Comparison of ENCODE assay signal across 1 cellular context in the genomic region with DNA sequence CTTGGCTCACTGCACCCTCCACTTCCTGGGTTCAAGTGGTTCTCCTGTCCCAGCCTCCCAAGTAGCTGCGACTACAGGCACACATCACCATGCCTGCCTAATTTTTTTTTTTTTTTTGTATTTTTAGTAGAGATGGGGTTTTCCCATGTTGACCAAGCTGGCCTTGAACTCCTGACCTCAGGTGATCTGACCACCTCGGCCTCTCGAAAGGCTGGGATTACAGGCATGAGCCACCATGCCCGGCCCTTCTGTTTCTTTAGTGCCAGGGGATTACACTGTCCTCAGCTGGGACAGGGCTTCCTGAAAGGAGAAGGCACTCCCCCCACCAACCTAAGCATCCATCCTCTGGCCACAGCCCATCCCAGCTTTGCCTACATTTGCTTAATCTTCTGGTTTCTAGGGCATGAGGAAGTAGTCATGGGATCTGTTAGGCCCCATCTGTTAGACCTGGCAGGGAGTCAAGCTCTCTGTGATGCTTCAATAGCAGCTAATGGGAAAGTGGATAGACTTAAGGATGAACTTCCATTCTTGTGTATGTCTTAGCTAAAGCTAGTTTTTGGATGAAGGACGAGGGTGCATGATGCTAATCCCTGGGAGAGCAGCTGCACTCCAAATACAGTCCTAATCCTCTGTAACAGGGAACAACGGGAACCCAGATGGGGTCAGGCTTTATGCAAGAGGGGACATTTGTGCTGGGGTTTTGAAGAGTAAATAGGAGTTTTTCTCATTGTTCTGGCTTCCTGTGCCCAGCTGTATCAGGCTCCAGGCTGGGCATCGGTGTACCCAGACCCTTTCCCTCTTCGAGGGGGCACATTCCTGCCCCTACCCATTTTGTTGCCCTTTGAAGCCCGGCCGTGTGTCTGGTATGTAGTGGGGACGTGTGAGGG.
TF ChIP-seq lines count a peak whose summit lies in the region.

No MANE protein-coding gene starts in this region.

TF ChIP-seq in SK-N-SH, 30 proteins besides CTCF, POLR2A, EP300 and RAD21 (continued from another document):
- no peak for TF ChIP-seq SMC3 (IDR thresholded peaks at IDR 0.05; ENCODE audit: low read depth, low read length)
- no peak for TF ChIP-seq MXI1 (IDR thresholded peaks at IDR 0.05; ENCODE audit: low read depth, low read length)
- TF ChIP-seq GATA2 (CRISPR knock-in tag; IDR thresholded peaks at IDR 0.05) = no peak
- no peak for TF ChIP-seq NRF1 (IDR thresholded peaks at IDR 0.05; ENCODE audit: low read depth, low read length)
- TF ChIP-seq, protein P1, sequence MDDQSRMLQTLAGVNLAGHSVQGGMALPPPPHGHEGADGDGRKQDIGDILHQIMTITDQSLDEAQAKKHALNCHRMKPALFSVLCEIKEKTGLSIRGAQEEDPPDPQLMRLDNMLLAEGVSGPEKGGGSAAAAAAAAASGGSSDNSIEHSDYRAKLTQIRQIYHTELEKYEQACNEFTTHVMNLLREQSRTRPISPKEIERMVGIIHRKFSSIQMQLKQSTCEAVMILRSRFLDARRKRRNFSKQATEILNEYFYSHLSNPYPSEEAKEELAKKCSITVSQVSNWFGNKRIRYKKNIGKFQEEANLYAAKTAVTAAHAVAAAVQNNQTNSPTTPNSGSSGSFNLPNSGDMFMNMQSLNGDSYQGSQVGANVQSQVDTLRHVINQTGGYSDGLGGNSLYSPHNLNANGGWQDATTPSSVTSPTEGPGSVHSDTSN (IDR thresholded peaks at IDR 0.05) = no peak
- TF ChIP-seq YY1 (IDR thresholded peaks at IDR 0.05; ENCODE audit: low read depth) = no peak
- TF ChIP-seq RXRA (IDR thresholded peaks at IDR 0.05; ENCODE audit: borderline replicate concordance, low read depth) = no peak
- no peak for TF ChIP-seq MEF2A (IDR thresholded peaks at IDR 0.05; ENCODE audit: borderline replicate concordance, low read depth)
- TF ChIP-seq ELF1 (IDR thresholded peaks at IDR 0.05) = no peak
- no peak for TF ChIP-seq POLR2AphosphoS5 (IDR thresholded peaks at IDR 0.05; ENCODE audit: low read depth, low read length)
- TF ChIP-seq, protein P2, sequence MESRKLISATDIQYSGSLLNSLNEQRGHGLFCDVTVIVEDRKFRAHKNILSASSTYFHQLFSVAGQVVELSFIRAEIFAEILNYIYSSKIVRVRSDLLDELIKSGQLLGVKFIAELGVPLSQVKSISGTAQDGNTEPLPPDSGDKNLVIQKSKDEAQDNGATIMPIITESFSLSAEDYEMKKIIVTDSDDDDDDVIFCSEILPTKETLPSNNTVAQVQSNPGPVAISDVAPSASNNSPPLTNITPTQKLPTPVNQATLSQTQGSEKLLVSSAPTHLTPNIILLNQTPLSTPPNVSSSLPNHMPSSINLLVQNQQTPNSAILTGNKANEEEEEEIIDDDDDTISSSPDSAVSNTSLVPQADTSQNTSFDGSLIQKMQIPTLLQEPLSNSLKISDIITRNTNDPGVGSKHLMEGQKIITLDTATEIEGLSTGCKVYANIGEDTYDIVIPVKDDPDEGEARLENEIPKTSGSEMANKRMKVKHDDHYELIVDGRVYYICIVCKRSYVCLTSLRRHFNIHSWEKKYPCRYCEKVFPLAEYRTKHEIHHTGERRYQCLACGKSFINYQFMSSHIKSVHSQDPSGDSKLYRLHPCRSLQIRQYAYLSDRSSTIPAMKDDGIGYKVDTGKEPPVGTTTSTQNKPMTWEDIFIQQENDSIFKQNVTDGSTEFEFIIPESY (IDR thresholded peaks at IDR 0.05; ENCODE audit: borderline replicate concordance, low read depth) = no peak
- no peak for TF ChIP-seq RCOR1 (IDR thresholded peaks at IDR 0.05; ENCODE audit: low read length)
- TF ChIP-seq SIN3A (IDR thresholded peaks at IDR 0.05; ENCODE audit: borderline replicate concordance, low read depth, low read length) = no peak
- TF ChIP-seq CHD2 (IDR thresholded peaks at IDR 0.05; ENCODE audit: low read length, partially characterized antibody) = no peak
- TF ChIP-seq FOXJ3 (CRISPR knock-in tag; IDR thresholded peaks at IDR 0.05) = no peak
